8 cellular contexts compared by ENCODE assay signal in genomic region chrX:132489256-132490085, GRCh38. TPM values are rescaled to one million over a fixed set of nuclear protein-coding genes. Genes with fewer than 3 reads are reported as not detected.
DNase-seq lines count a peak whose midpoint lies in the region; ATAC-seq and TF ChIP-seq lines count a peak whose summit lies in the region.

No MANE protein-coding gene starts in this region.

- peaks cover 27% of the 10 kb centered on the region for H3K4me1 Mint-ChIP-seq in mesothelial cell of epicardium

- peaks cover 15% of the 10 kb centered on the region for H3K27me3 Mint-ChIP-seq in mesothelial cell of epicardium (ENCODE audit: low read depth)

- no peaks in the 10 kb centered on the region for H3K36me3 Mint-ChIP-seq in mesothelial cell of epicardium

- DNase-seq in AG08395 (ENCODE audit: low spot score) (peak; percentile 11), NCI-H345 (lab: John Stamatoyannopoulos, UW) (peak; percentile 55), epithelial cell of esophagus (ENCODE audit: low read depth) (peak; percentile 54), mesothelial cell of epicardium (ENCODE audit: low spot score in 2 of 2, unreplicated experiment in 2 of 2) (peak; percentile 40 to 69)
- DNase-seq in activated CD8-positive, alpha-beta memory T cell treated with anti-CD3 and anti-CD28 coated beads for 24 hours, result peak; percentile 80
- DNase-seq in stimulated activated naive CD4-positive, alpha-beta T cell (lab: John Stamatoyannopoulos, UW), result peak; percentile 16 to 62 (median 35)

- H3K4me3 ChIP-seq in epithelial cell of esophagus (ENCODE audit: low read length), result peak overlapping the region; percentile 63

- peak overlapping the region; percentile 92 for H3K4me3 Mint-ChIP-seq in mesothelial cell of epicardium

- H3K9me3 Mint-ChIP-seq in mesothelial cell of epicardium, result no peaks in the 10 kb centered on the region

- no peak for TF ChIP-seq CTCF in epithelial cell of esophagus (IDR thresholded peaks at IDR 0.05; ENCODE audit: insufficient read depth, low read depth, low read length, missing control alignments)
- no peak for TF ChIP-seq CTCF in mesothelial cell of epicardium (IDR thresholded peaks at IDR 0.05; ENCODE audit: unreplicated experiment)

- H3K27ac Mint-ChIP-seq in mesothelial cell of epicardium, result peak overlapping the region; percentile 87

- peak; percentile 50 for ATAC-seq in GM18868 (IDR thresholded peaks at IDR 0.05; ENCODE audit: unreplicated experiment)
- ATAC-seq in HG03064 (IDR thresholded peaks at IDR 0.05; ENCODE audit: low read depth, unreplicated experiment), result peak; percentile 51

RNA-seq across cellular contexts. Expression of gene MBNL3, which starts 0.6 kb away (rescaled TPM):
- total RNA-seq in mesothelial cell of epicardium, result 28.1 to 32.5 TPM (median 29.8 TPM) in 3 replicates

Comparison
In these comparisons a context has a peak if more than half of its experiments do, and no peak if none do; other contexts are left out.
1. Peak in every context shown above with its lines: DNase-seq, ATAC-seq and H3K4me3 ChIP-seq.
2. DNase-seq: peak in every context shown above with its lines; median percentile 80 in activated CD8-positive, alpha-beta memory T cell treated with anti-CD3 and anti-CD28 coated beads for 24 hours; 55 in NCI-H345; 54 in mesothelial cell of epicardium; 54 in epithelial cell of esophagus; 35 in stimulated activated naive CD4-positive, alpha-beta T cell; 11 in AG08395.